ENCODE assay signal across 8 cellular contexts in the genomic region with DNA sequence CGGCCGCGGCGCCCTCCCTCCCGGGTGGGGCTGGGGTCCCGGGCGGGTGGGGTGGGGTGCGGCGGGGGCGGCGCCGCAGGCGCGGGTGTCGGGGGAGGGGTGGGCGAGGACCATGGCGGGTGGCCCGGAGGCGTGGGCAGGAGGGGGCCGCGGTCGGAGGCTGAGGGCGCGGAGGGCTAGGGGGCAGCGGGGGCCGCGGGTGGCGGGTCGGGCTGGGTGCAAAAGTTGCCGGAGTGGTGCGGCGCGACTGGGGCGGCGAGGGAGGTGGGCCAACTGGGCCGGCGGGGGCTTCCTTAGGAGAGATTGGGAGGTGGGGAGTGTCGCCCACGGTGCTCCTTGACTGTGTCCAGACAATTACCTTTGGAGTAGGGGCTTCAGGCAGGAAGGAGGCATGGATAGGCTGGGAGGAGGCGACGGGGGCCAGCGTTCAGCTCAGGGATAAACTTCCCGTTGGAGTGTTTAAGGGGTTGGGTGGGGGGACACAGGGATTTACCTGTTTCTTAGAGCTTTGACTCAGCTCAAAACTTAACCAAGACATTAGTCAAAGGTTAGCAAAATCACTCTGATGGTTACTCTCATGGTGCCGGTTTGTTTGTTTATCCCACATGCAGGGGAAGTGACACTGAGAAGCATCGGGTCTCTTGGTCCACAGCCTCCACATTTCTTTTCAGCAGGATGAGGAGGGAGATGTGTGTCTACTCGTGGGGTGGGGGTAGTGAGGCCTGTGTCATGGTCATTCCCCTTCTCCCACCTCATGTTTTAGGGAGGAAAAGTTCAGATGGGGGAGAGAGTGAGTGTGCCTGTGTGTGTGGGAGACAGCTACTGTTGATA. TPM values are rescaled to one million over a fixed set of nuclear protein-coding genes. Genes with fewer than 3 reads are reported as not detected.
A peak's percentile ranks its signal among the peaks of the same experiment; 100 is the strongest.
DNase-seq lines count a peak whose midpoint lies in the region; FAIRE-seq and TF ChIP-seq lines count a peak whose summit lies in the region.

No MANE protein-coding gene starts in this region.

- no peak for TF ChIP-seq CTCF in HFF-Myc (IDR thresholded peaks at IDR 0.05; ENCODE audit: low read depth, low read length, missing control alignments)
- TF ChIP-seq CTCF in NB4 (IDR thresholded peaks at IDR 0.05; ENCODE audit: low read depth, low read length): no peak

- no peaks in the 10 kb centered on the region for H3K27me3 ChIP-seq in mucosa of stomach (ENCODE audit: control insufficient read depth, insufficient read depth, low read length)

- H3K4me1 ChIP-seq in mucosa of stomach (ENCODE audit: control insufficient read depth, insufficient read depth, low read length): peaks cover 5% of the 10 kb centered on the region

- no peaks in the 10 kb centered on the region for H3K36me3 ChIP-seq in mucosa of stomach (ENCODE audit: control insufficient read depth, insufficient read depth, low read length)

- TF ChIP-seq POLR2A in GM12891 (IDR thresholded peaks at IDR 0.05; ENCODE audit: low read depth, low read length) (no peak), NB4 (IDR thresholded peaks at IDR 0.05; ENCODE audit: extremely low read depth, insufficient read length) (no peak), erythroblast (IDR thresholded peaks at IDR 0.05; ENCODE audit: low read length) (peak; percentile 32)

- H3K9me3 Mint-ChIP-seq in stimulated activated naive CD8-positive, alpha-beta T cell treated with anti-CD3 and anti-CD28 coated beads, Interleukin-15, Interleukin-2, amounts not matched to agents 100 ng/mL and 50 ng/mL, for 24 hours: no peaks in the 10 kb centered on the region

- H3K4me3 Mint-ChIP-seq in stimulated activated naive CD8-positive, alpha-beta T cell treated with anti-CD3 and anti-CD28 coated beads, Interleukin-15, Interleukin-2, amounts not matched to agents 100 ng/mL and 50 ng/mL, for 24 hours: peak overlapping the region; percentile 91

- H3K4me1 Mint-ChIP-seq in stimulated activated naive CD8-positive, alpha-beta T cell treated with anti-CD3 and anti-CD28 coated beads, Interleukin-15, Interleukin-2, amounts not matched to agents 100 ng/mL and 50 ng/mL, for 24 hours (ENCODE audit: low read depth): peaks cover 62% of the 10 kb centered on the region

- H3K27ac Mint-ChIP-seq in stimulated activated naive CD8-positive, alpha-beta T cell treated with anti-CD3 and anti-CD28 coated beads, Interleukin-15, Interleukin-2, amounts not matched to agents 100 ng/mL and 50 ng/mL, for 24 hours: peak overlapping the region; percentile 91

- H3K9me3 ChIP-seq in mucosa of stomach (ENCODE audit: control insufficient read depth, low read length): no peaks in the 10 kb centered on the region

- peak overlapping the region; percentile 85 for H3K9ac ChIP-seq in mucosa of stomach (ENCODE audit: low read length)

- H3K4me3 ChIP-seq in HFF-Myc (replicated peaks; ENCODE audit: low read depth, low read length) (peak overlapping the region; percentile 69), NB4 (ENCODE audit: low read depth, low read length) (peak overlapping the region; percentile 89), mucosa of stomach (ENCODE audit: low read length) (peak overlapping the region; percentile 77)

- H3K27me3 Mint-ChIP-seq in stimulated activated naive CD8-positive, alpha-beta T cell treated with anti-CD3 and anti-CD28 coated beads, Interleukin-15, Interleukin-2, amounts not matched to agents 100 ng/mL and 50 ng/mL, for 24 hours: peaks cover 3% of the 10 kb centered on the region

- H3K36me3 Mint-ChIP-seq in stimulated activated naive CD8-positive, alpha-beta T cell treated with anti-CD3 and anti-CD28 coated beads, Interleukin-15, Interleukin-2, amounts not matched to agents 100 ng/mL and 50 ng/mL, for 24 hours (ENCODE audit: low read depth): peaks cover 5% of the 10 kb centered on the region

- peak; percentile 82 for FAIRE-seq in GM12891 (lab: Jason Lieb, UNC)

- DNase-seq in GM12891 (ENCODE audit: insufficient read length, low spot score): peak; percentile 15
- no peak for DNase-seq in HFF-Myc (ENCODE audit: extremely low read depth, low read depth)
- peak; percentile 52 for DNase-seq in NB4 (ENCODE audit: low read depth)
- peak; percentile 6 to 16 (median 8) for DNase-seq in activated CD8-positive, alpha-beta memory T cell treated with anti-CD3 and anti-CD28 coated beads for 48 hours (ENCODE audit: low read depth in 2 of 3, low spot score in 2 of 3)
- peak; percentile 62 to 74 for DNase-seq in erythroblast (lab: John Stamatoyannopoulos, UW)
- DNase-seq in GM19240 (ENCODE audit: insufficient read length, low spot score): no peak

TF ChIP-seq in GM12891, 5 proteins besides CTCF, POLR2A, EP300 and RAD21:
- TF ChIP-seq TAF1 (IDR thresholded peaks at IDR 0.05; ENCODE audit: low read depth, low read length) (0 out of 2 replicates have a peak, but pooled peaks have one; percentile 27), POLR2AphosphoS5 (IDR thresholded peaks at IDR 0.05; ENCODE audit: low read depth, low read length) (no peak), POU2F2 (IDR thresholded peaks at IDR 0.05; ENCODE audit: low read depth, low read length) (no peak), PAX5 (IDR thresholded peaks at IDR 0.05; ENCODE audit: insufficient read depth, low read length, severe bottlenecking) (no peak), SPI1 (IDR thresholded peaks at IDR 0.05; ENCODE audit: low read depth, low read length) (peak; percentile 78)

RNA-seq across cellular contexts. Expression of a gene that starts 0.9 kb away (rescaled TPM):
- 7.2 TPM for polyA plus RNA-seq in GM12891 (2012; ENCODE audit: low read depth, missing spikeins)

Comparison
In these comparisons a context has a peak if more than half of its experiments do, and no peak if none do; other contexts are left out.
1. DNase-seq: peak in GM12891 (single experiment), NB4 (single experiment), activated CD8-positive, alpha-beta memory T cell treated with anti-CD3 and anti-CD28 coated beads for 48 hours (3 of 3) and erythroblast (2 of 2); none in HFF-Myc (single experiment) and GM19240 (single experiment).
2. Peak in every context shown above with its lines, with median percentiles within 50 percentile points of each other: H3K4me3 ChIP-seq.